ENCODE assay signal across 8 cellular contexts in the genomic region with DNA sequence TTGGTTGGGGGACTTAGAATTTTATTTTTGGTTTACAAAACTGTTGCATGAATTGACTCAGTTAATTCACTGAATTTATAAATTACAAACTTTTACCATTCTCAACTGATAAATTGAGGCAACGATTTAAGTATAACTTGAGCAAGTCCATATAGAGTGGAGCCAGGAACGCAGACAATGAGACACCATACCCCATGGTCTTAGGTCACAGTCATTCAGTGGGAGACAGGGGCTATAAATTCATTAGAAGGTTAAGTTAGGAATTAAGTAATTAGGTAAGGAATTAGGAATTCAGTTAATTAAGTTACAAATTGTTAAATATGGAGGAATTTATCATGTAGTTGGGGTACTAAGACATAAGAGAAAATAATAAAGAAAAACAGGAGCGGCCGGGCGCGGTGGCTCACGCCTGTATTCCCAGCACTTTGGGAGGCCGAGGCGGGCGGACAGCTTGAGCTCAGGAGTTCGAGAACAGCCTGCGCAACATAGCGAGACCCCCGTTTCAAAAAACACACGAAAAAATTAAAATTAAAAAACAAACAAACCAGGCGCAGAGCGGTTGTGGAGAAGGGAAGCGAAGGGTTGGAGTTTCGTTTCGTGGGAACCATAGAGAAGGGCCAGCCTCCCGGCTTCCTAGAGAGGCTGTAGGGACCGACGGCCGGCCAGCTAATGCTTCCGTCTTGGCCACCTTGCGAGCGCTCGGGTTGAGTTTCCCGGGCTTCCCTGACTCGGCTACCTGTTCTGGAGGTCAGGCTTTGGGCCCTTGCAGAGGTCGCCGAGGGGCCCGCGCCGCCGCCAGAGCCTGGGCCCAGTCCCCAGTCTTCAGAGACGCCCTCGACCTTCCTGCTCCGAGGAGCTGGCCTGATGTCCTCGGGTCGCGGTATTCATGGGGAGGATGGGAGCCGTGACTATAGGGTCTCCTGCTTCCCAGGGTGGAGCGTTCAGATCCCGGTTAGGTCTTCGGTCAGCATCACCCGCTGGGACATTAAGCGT. TPM values are rescaled to one million over a fixed set of nuclear protein-coding genes. Genes with fewer than 3 reads are reported as not detected.
DNase-seq lines count a peak whose midpoint lies in the region; ATAC-seq lines count a peak whose summit lies in the region.

A gene (plus strand): TSS at position 645 of the 993 bp plus-strand sequence. CDS start 858 bp downstream, outside the sequence.

- DNase-seq in NCI-H2171 treated with DMSO at 0.1 percent for 48 hours (lab: John Stamatoyannopoulos, UW): peak; percentile 35
- peak; percentile 41 to 48 for DNase-seq in activated CD4-positive, alpha-beta T cell treated with anti-CD3 and anti-CD28 coated beads for 4 hours
- DNase-seq in dedifferentiated amniotic fluid mesenchymal stem cell (ENCODE audit: extremely low spot score): peak; percentile 56
- peak; percentile 78 for DNase-seq in left lobe of liver (ENCODE audit: low spot score)
- peak; percentile 34 to 44 for DNase-seq in stimulated activated CD4-positive, alpha-beta T cell treated with anti-CD3 and anti-CD28 coated beads, Interleukin-1b, Interleukin-23, amount 100 ng/mL, for 4 hours (ENCODE audit: low read depth in 2 of 2)

- no peaks in the 10 kb centered on the region for H3K27me3 ChIP-seq in ACC112 (ENCODE audit: insufficient read depth, low read length)

- H2AFZ ChIP-seq in ACC112 (ENCODE audit: low read length, unreplicated experiment): peak within 1 kb of the TSS; percentile 99

- peak; percentile 82 for ATAC-seq in GM18498 (IDR thresholded peaks at IDR 0.05; ENCODE audit: unreplicated experiment)
- peak; percentile 86 for ATAC-seq in HG02885 (IDR thresholded peaks at IDR 0.05; ENCODE audit: poor library complexity, unreplicated experiment)
- ATAC-seq in left lobe of liver: peak; percentile 99

- H3K4me3 ChIP-seq in ACC112 (ENCODE audit: low read depth, low read length): peak within 1 kb of the TSS; percentile 88

- H3K27ac ChIP-seq in ACC112 (ENCODE audit: low read depth, low read length): peak within 1 kb of the TSS; percentile 35; the same call in 1 of the 2 replicates

- H3K79me2 ChIP-seq in ACC112 (ENCODE audit: control insufficient read depth, insufficient read depth, low read length, unreplicated experiment): no peaks in the 10 kb centered on the region

- peaks cover 6% of the 10 kb centered on the region; the same call in 1 of the 2 replicates for H3K36me3 ChIP-seq in ACC112 (ENCODE audit: insufficient read depth, low read length)

- peaks cover 9% of the 10 kb centered on the region for H3K4me1 ChIP-seq in ACC112 (ENCODE audit: control insufficient read depth, insufficient read depth, low read length, unreplicated experiment)

RNA-seq across cellular contexts. Expression of the gene that starts here (rescaled TPM):
- total RNA-seq in left lobe of liver: 6.1 TPM

Comparison
In these comparisons a context has a peak if more than half of its experiments do, and no peak if none do; other contexts are left out.
1. Peak in every context shown above with its lines: DNase-seq, ATAC-seq, H3K4me3 ChIP-seq and H3K27ac ChIP-seq.